ENCODE assay signal across 1 cellular context in the genomic region with DNA sequence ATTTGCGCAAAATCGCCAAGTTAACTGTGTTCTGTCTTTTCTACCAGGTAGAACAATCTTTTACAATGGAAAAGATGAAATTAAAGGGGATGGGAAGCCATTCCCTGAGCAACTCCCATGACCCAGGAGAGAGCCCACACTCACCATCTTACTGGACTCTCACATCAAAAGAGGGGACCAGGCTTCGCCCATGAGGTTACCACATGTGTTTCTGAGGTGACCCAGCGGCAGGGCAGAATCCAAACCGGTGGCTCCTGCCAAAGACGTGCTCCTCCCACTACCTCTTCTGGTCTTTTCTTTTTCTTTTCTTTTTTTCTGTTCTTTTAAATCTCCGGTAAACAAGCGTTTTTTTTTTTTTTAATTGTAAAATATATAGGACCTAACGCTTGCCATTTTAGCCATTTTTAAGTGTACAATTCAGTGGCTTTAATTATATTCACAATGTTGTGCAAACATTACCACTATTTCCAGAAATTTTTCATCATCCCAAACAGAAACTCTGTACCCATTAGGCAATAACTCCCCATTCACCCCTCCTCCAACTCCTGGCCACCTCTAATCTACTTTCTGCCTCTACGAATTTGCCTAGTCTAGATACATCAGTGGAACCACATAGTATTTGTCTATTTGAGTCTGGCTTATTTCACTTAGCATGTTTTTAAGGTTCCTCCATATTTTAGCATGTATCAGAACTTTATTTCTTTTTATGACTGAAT.
TF ChIP-seq lines count a peak whose summit lies in the region.

No MANE protein-coding gene starts in this region.

TF ChIP-seq in A549, 52 proteins besides CTCF, POLR2A, EP300 and RAD21:
- TF ChIP-seq E2F6 (IDR thresholded peaks at IDR 0.05; ENCODE audit: borderline replicate concordance, low read depth) (no peak), RCOR1 (IDR thresholded peaks at IDR 0.05; ENCODE audit: low read depth, low read length) (no peak), ZC3H11A (IDR thresholded peaks at IDR 0.05) (no peak), HOXA7 (CRISPR knock-in tag; IDR thresholded peaks at IDR 0.05) (no peak), CHD4 (IDR thresholded peaks at IDR 0.05; ENCODE audit: borderline replicate concordance) (no peak), HEYL (CRISPR knock-in tag; IDR thresholded peaks at IDR 0.05) (no peak), HOXB5 (CRISPR knock-in tag; IDR thresholded peaks at IDR 0.05) (no peak), JUNB (IDR thresholded peaks at IDR 0.05) (no peak), PHF8 (IDR thresholded peaks at IDR 0.05; ENCODE audit: borderline replicate concordance, low read depth) (no peak), ESRRA (IDR thresholded peaks at IDR 0.05; ENCODE audit: borderline replicate concordance, low read length) (no peak), KDM1A (IDR thresholded peaks at IDR 0.05; ENCODE audit: low read depth) (no peak), HDAC2 (IDR thresholded peaks at IDR 0.05) (no peak), MYC (IDR thresholded peaks at IDR 0.05; ENCODE audit: borderline replicate concordance, low read length) (no peak), HMGXB4 (CRISPR knock-in tag; IDR thresholded peaks at IDR 0.05; ENCODE audit: borderline replicate concordance) (no peak)
- TF ChIP-seq, protein P1, sequence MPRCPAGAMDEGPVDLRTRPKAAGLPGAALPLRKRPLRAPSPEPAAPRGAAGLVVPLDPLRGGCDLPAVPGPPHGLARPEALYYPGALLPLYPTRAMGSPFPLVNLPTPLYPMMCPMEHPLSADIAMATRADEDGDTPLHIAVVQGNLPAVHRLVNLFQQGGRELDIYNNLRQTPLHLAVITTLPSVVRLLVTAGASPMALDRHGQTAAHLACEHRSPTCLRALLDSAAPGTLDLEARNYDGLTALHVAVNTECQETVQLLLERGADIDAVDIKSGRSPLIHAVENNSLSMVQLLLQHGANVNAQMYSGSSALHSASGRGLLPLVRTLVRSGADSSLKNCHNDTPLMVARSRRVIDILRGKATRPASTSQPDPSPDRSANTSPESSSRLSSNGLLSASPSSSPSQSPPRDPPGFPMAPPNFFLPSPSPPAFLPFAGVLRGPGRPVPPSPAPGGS (IDR thresholded peaks at IDR 0.05): no peak
